In genomic region chr12:96197503-96198272, GRCh38 we compare ENCODE assay signal across 2 cellular contexts.
TF ChIP-seq lines count a peak whose summit lies in the region.

No MANE protein-coding gene starts in this region.

TF ChIP-seq in A549, 52 proteins besides CTCF, POLR2A, EP300 and RAD21 (continued from another document and continues in another):
- no peak for TF ChIP-seq ZNF302 (CRISPR knock-in tag; IDR thresholded peaks at IDR 0.05)
- TF ChIP-seq SREBF2 (IDR thresholded peaks at IDR 0.05): no peak
- TF ChIP-seq RARB (CRISPR knock-in tag; IDR thresholded peaks at IDR 0.05): peak; percentile 74; the same call in 1 of the 2 replicates
- TF ChIP-seq MYC (IDR thresholded peaks at IDR 0.05; ENCODE audit: borderline replicate concordance, low read length): no peak
- TF ChIP-seq HMGXB4 (CRISPR knock-in tag; IDR thresholded peaks at IDR 0.05; ENCODE audit: borderline replicate concordance): no peak
- TF ChIP-seq TP53 (CRISPR knock-in tag; IDR thresholded peaks at IDR 0.05): no peak
- TF ChIP-seq, protein P1, sequence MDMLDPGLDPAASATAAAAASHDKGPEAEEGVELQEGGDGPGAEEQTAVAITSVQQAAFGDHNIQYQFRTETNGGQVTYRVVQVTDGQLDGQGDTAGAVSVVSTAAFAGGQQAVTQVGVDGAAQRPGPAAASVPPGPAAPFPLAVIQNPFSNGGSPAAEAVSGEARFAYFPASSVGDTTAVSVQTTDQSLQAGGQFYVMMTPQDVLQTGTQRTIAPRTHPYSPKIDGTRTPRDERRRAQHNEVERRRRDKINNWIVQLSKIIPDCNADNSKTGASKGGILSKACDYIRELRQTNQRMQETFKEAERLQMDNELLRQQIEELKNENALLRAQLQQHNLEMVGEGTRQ (IDR thresholded peaks at IDR 0.05): no peak
- no peak for TF ChIP-seq ESRRA (IDR thresholded peaks at IDR 0.05; ENCODE audit: borderline replicate concordance, low read length)
- TF ChIP-seq CBX2 (IDR thresholded peaks at IDR 0.05; ENCODE audit: borderline replicate concordance, low read depth): no peak
- TF ChIP-seq ZSCAN20 (CRISPR knock-in tag; IDR thresholded peaks at IDR 0.05): no peak
- no peak for TF ChIP-seq RCOR1 (IDR thresholded peaks at IDR 0.05; ENCODE audit: low read depth, low read length)
- TF ChIP-seq MAFK (IDR thresholded peaks at IDR 0.05; ENCODE audit: partially characterized antibody): peak; percentile 37
- no peak; the same call in 1 of the 2 replicates for TF ChIP-seq FOXS1 (CRISPR knock-in tag; IDR thresholded peaks at IDR 0.05)
- no peak for TF ChIP-seq KDM5A (IDR thresholded peaks at IDR 0.05)
- TF ChIP-seq HES2 (IDR thresholded peaks at IDR 0.05): no peak
- no peak for TF ChIP-seq CHD2 (IDR thresholded peaks at IDR 0.05; ENCODE audit: low read length, partially characterized antibody)
- peak; percentile 73 to 88 for TF ChIP-seq CEBPB (IDR thresholded peaks at IDR 0.05)
- no peak for TF ChIP-seq PHF8 (IDR thresholded peaks at IDR 0.05; ENCODE audit: borderline replicate concordance, low read depth)
- no peak for TF ChIP-seq ATOH8 (CRISPR knock-in tag; IDR thresholded peaks at IDR 0.05; ENCODE audit: low read depth)
- peak; percentile 53; the same call in 1 of the 2 replicates for TF ChIP-seq GATA3 (IDR thresholded peaks at IDR 0.05; ENCODE audit: borderline replicate concordance)
- no peak for TF ChIP-seq BHLHE40 (IDR thresholded peaks at IDR 0.05; ENCODE audit: low read depth, low read length)
- TF ChIP-seq POLR2AphosphoS2 (conservative IDR thresholded peaks at IDR 0.05; ENCODE audit: low read length): no peak
- peak; percentile 82; the same call in 1 of the 2 replicates for TF ChIP-seq HOXA7 (CRISPR knock-in tag; IDR thresholded peaks at IDR 0.05)
- TF ChIP-seq, protein P2, sequence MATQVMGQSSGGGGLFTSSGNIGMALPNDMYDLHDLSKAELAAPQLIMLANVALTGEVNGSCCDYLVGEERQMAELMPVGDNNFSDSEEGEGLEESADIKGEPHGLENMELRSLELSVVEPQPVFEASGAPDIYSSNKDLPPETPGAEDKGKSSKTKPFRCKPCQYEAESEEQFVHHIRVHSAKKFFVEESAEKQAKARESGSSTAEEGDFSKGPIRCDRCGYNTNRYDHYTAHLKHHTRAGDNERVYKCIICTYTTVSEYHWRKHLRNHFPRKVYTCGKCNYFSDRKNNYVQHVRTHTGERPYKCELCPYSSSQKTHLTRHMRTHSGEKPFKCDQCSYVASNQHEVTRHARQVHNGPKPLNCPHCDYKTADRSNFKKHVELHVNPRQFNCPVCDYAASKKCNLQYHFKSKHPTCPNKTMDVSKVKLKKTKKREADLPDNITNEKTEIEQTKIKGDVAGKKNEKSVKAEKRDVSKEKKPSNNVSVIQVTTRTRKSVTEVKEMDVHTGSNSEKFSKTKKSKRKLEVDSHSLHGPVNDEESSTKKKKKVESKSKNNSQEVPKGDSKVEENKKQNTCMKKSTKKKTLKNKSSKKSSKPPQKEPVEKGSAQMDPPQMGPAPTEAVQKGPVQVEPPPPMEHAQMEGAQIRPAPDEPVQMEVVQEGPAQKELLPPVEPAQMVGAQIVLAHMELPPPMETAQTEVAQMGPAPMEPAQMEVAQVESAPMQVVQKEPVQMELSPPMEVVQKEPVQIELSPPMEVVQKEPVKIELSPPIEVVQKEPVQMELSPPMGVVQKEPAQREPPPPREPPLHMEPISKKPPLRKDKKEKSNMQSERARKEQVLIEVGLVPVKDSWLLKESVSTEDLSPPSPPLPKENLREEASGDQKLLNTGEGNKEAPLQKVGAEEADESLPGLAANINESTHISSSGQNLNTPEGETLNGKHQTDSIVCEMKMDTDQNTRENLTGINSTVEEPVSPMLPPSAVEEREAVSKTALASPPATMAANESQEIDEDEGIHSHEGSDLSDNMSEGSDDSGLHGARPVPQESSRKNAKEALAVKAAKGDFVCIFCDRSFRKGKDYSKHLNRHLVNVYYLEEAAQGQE (IDR thresholded peaks at IDR 0.05): no peak
- no peak for TF ChIP-seq MAZ (IDR thresholded peaks at IDR 0.05; ENCODE audit: borderline replicate concordance, low read depth, low read length)
- TF ChIP-seq CBX8 (IDR thresholded peaks at IDR 0.05): no peak
- no peak for TF ChIP-seq E2F6 (IDR thresholded peaks at IDR 0.05; ENCODE audit: borderline replicate concordance, low read depth)
- TF ChIP-seq RNF2 (IDR thresholded peaks at IDR 0.05; ENCODE audit: borderline replicate concordance, low read depth): no peak
- TF ChIP-seq FOSL2 (IDR thresholded peaks at IDR 0.05): peak; percentile 80; the same call in 1 of the 2 replicates
- TF ChIP-seq FOSL2 (CRISPR knock-in tag; IDR thresholded peaks at IDR 0.05): peak; percentile 90

TF ChIP-seq in HCT116, 20 proteins besides CTCF, POLR2A, EP300 and RAD21 (continued from another document):
- TF ChIP-seq MAX (IDR thresholded peaks at IDR 0.05) (peak; percentile 53; the same call in 1 of the 2 replicates), EZH2phosphoT487 (IDR thresholded peaks at IDR 0.05; ENCODE audit: borderline replicate concordance) (no peak), ZNF274 (IDR thresholded peaks at IDR 0.05; ENCODE audit: low read depth, low read length) (no peak), FOSL1 (IDR thresholded peaks at IDR 0.05; ENCODE audit: low read depth) (peak; percentile 92), SIN3A (IDR thresholded peaks at IDR 0.05; ENCODE audit: low read depth) (peak; percentile 41; the same call in 1 of the 2 replicates), ZFX (IDR thresholded peaks at IDR 0.05) (no peak), SRF (IDR thresholded peaks at IDR 0.05; ENCODE audit: low read depth) (peak; percentile 67; the same call in 1 of the 2 replicates), SP1 (IDR thresholded peaks at IDR 0.05; ENCODE audit: low read depth) (peak; percentile 88), CBX3 (IDR thresholded peaks at IDR 0.05; ENCODE audit: low read depth) (peak; percentile 86; the same call in 1 of the 2 replicates), YY1 (IDR thresholded peaks at IDR 0.05; ENCODE audit: extremely low read depth, insufficient replicate concordance, low read depth, low read length) (peak; percentile 37), EZH2 (IDR thresholded peaks at IDR 0.05) (no peak), JUND (IDR thresholded peaks at IDR 0.05) (peak; percentile 83), TCF7L2 (IDR thresholded peaks at IDR 0.05; ENCODE audit: borderline replicate concordance, extremely low read depth, insufficient read depth, insufficient read length) (no peak)
- TF ChIP-seq, protein P2 (IDR thresholded peaks at IDR 0.05; ENCODE audit: low read depth): no peak
- TF ChIP-seq, protein P3, sequence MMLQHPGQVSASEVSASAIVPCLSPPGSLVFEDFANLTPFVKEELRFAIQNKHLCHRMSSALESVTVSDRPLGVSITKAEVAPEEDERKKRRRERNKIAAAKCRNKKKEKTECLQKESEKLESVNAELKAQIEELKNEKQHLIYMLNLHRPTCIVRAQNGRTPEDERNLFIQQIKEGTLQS (IDR thresholded peaks at IDR 0.05): no peak
